18 cellular contexts compared by ENCODE assay signal in genomic region chr9:105291422-105291859, GRCh38. TPM values are rescaled to one million over a fixed set of nuclear protein-coding genes. Genes with fewer than 3 reads are reported as not detected.
A peak's percentile ranks its signal among the peaks of the same experiment; 100 is the strongest.
DNase-seq lines count a peak whose midpoint lies in the region; ATAC-seq and TF ChIP-seq lines count a peak whose summit lies in the region.
"Had no signal": no experiment of that assay in that cellular context is flagged by ENCODE, and none has a peak within 500 bp of the region (broad histone marks: within the 10 kb centered on the region; RNA-seq: fewer than 3 reads in every experiment).

No MANE protein-coding gene starts in this region.

- no peaks in the 10 kb centered on the region for H3K9me2 ChIP-seq in hepatocyte (replicated peaks; ENCODE audit: insufficient read depth)

- TF ChIP-seq EP300 in suprapubic skin (IDR thresholded peaks at IDR 0.05) = no peak

- H3K79me2 ChIP-seq in hepatocyte = peaks cover 84% of the 10 kb centered on the region

- H2AFZ ChIP-seq in hepatocyte = no peak overlapping the region
- H2AFZ ChIP-seq: parathyroid adenoma had no signal

- peak in 1 of 2 donors; percentile 36 for DNase-seq in cardiac muscle cell (ENCODE audit: low read depth in 1 of 2, low spot score in 1 of 2)
- DNase-seq in right atrium auricular region (ENCODE audit: low spot score) = no peak
- DNase-seq in hepatocyte (ENCODE audit: low spot score) = no peak
- DNase-seq in suprapubic skin (ENCODE audit: low spot score in 2 of 2) = no peak
- DNase-seq in putamen (ENCODE audit: low spot score) = no peak
- DNase-seq: activated CD4-positive, alpha-beta T cell treated with anti-CD3 and anti-CD28 coated beads for 36 hours; activated naive CD8-positive, alpha-beta T cell treated with anti-CD3 and anti-CD28 coated beads, Interleukin-2, amount 10 ng/mL, durations not matched to agents 7 days and 5 days; C1 segment of cervical spinal cord; naive thymus-derived CD8-positive, alpha-beta T cell; NCI-H2029 treated with DMSO at 0.1 percent for 48 hours; NCI-H510A; stimulated activated CD4-positive, alpha-beta T cell treated with anti-CD3 and anti-CD28 coated beads, Interleukin-4, amount 100 ng/mL, for 4 hours; uterus had no signal

- no peaks in the 10 kb centered on the region for H3K27me3 ChIP-seq in cardiac muscle cell
- no peaks in the 10 kb centered on the region for H3K27me3 ChIP-seq in right atrium auricular region
- no peaks in the 10 kb centered on the region for H3K27me3 ChIP-seq in hepatocyte
- no peaks in the 10 kb centered on the region for H3K27me3 ChIP-seq in suprapubic skin
- H3K27me3 ChIP-seq: uterus had no signal

- H3K36me3 ChIP-seq in cardiac muscle cell (no peaks in the 10 kb centered on the region), right atrium auricular region (no peaks in the 10 kb centered on the region), hepatocyte (replicated peaks; ENCODE audit: insufficient read depth, low read depth) (no peaks in the 10 kb centered on the region), suprapubic skin (no peaks in the 10 kb centered on the region)
- H3K36me3 ChIP-seq: uterus had no signal

- no peaks in the 10 kb centered on the region for H3K9me3 ChIP-seq in cardiac muscle cell (ENCODE audit: low read depth)
- no peaks in the 10 kb centered on the region for H3K9me3 ChIP-seq in right atrium auricular region
- no peaks in the 10 kb centered on the region for H3K9me3 ChIP-seq in hepatocyte (ENCODE audit: low read depth)
- H3K9me3 ChIP-seq in suprapubic skin = no peaks in the 10 kb centered on the region
- H3K9me3 ChIP-seq: uterus had no signal

- no peak for ATAC-seq in HG03095 (IDR thresholded peaks at IDR 0.05; ENCODE audit: unreplicated experiment)
- ATAC-seq in HG02973 (IDR thresholded peaks at IDR 0.05; ENCODE audit: unreplicated experiment) = no peak
- ATAC-seq: activated CD4-positive, alpha-beta T cell treated with anti-CD3 and anti-CD28 coated beads for 36 hours; naive thymus-derived CD8-positive, alpha-beta T cell had no signal

- H3K4me2 ChIP-seq in hepatocyte = peak overlapping the region; percentile 8

- H3K4me1 ChIP-seq in cardiac muscle cell (ENCODE audit: low read depth) (peaks cover 52% of the 10 kb centered on the region), right atrium auricular region (peaks cover 0 to 17% of the 10 kb centered on the region in 2 donors), hepatocyte (ENCODE audit: insufficient read depth) (peaks cover 23% of the 10 kb centered on the region), suprapubic skin (peaks cover 48% of the 10 kb centered on the region)

- H3K4me3 ChIP-seq in cardiac muscle cell (no peak overlapping the region), right atrium auricular region (no peak overlapping the region), hepatocyte (no peak overlapping the region), suprapubic skin (no peak overlapping the region)
- H3K4me3 ChIP-seq: uterus had no signal

- 57% methylated on average over 1 of the region's 1 CpG for WGBS in hepatocyte (ENCODE audit: low lambda C conversion rate, missing lambda C conversion rate)
- WGBS in suprapubic skin = 85% methylated on average over 1 of the region's 1 CpG

- peaks cover 4% of the 10 kb centered on the region for H4K20me1 ChIP-seq in hepatocyte (ENCODE audit: insufficient read depth, poor library complexity, severe bottlenecking)

- no peak for TF ChIP-seq POLR2A in suprapubic skin (IDR thresholded peaks at IDR 0.05)

- H3K27ac ChIP-seq in cardiac muscle cell = peak overlapping the region; percentile 90
- H3K27ac ChIP-seq in right atrium auricular region = no peak overlapping the region
- peak overlapping the region; percentile 89 for H3K27ac ChIP-seq in angular gyrus (ENCODE audit: low read depth, low read length)
- peak overlapping the region; percentile 69 for H3K27ac ChIP-seq in hepatocyte
- peak overlapping the region; percentile 27 for H3K27ac ChIP-seq in suprapubic skin
- H3K27ac ChIP-seq: parathyroid adenoma, RWPE1 had no signal

- TF ChIP-seq CTCF in cardiac muscle cell (IDR thresholded peaks at IDR 0.05; ENCODE audit: low read depth, low read length) = no peak
- TF ChIP-seq CTCF in right atrium auricular region (IDR thresholded peaks at IDR 0.05) = no peak
- TF ChIP-seq CTCF in hepatocyte (IDR thresholded peaks at IDR 0.05; ENCODE audit: poor library complexity) = no peak
- no peak for TF ChIP-seq CTCF in suprapubic skin (IDR thresholded peaks at IDR 0.05)

RNA-seq across cellular contexts. Expression of gene SLC44A1, which starts 47.0 kb away (rescaled TPM):
- total RNA-seq in cardiac muscle cell (29.4 and 38.7 TPM in 2 replicates), right atrium auricular region (10 to 100 TPM; 10.7 to 19.5 TPM), hepatocyte (62.9 and 64.9 TPM in 2 replicates), suprapubic skin (10 to 100 TPM; 36.2 to 79.0 (median 57.2) TPM)
- polyA plus RNA-seq in cardiac muscle cell (32.4 and 54.2 TPM in 2 replicates), hepatocyte (26.4 and 31.3 TPM in 2 replicates)

Comparison
In these comparisons a context has a peak if more than half of its experiments do, and no peak if none do; other contexts are left out.
1. H3K27ac ChIP-seq: peak in cardiac muscle cell (single experiment), angular gyrus (single experiment), hepatocyte (single experiment) and suprapubic skin (single experiment); none in right atrium auricular region (0 of 2).